Comparison of ENCODE assay signal across 8 cellular contexts in the genomic region with DNA sequence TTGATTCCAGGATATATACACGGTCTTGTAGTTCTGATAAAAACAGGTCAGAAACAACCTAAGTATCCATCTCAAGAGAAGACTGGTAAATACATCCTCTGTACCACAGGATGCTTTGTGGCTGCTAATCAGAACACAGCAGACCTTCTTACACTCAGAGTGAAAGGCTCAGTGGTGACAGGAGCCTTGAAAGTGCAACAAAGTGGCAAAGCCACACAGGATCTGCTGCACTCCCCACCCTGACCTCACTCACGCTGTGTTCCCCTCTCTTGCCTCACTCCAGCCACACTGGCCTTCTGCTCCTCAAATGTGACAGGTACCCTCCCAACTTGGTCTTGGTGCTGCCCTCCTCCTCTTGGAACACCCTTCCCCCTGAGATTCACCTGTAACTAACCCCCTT.
A peak's percentile ranks its signal among the peaks of the same experiment; 100 is the strongest.
DNase-seq lines count a peak whose midpoint lies in the region; ATAC-seq and TF ChIP-seq lines count a peak whose summit lies in the region.

No MANE protein-coding gene starts in this region.

- H3K9me3 ChIP-seq in upper lobe of right lung (no peaks in the 10 kb centered on the region), SJCRH30 (replicated peaks) (no peaks in the 10 kb centered on the region)

- intact Hi-C loops in upper lobe of right lung (cut with DNase I): no loop called here

- H3K4me3 ChIP-seq in upper lobe of right lung (no peak overlapping the region), SJCRH30 (no peak overlapping the region)

- H3K4me1 Mint-ChIP-seq in activated naive CD4-positive, alpha-beta T cell treated with anti-CD3 and anti-CD28 coated beads, Interleukin-2, amount 50 U/mL, for 24 hours: peaks cover 40% of the 10 kb centered on the region
- H3K4me1 Mint-ChIP-seq in chondrocyte (ENCODE audit: low read depth): no peaks in the 10 kb centered on the region

- peak overlapping the region; percentile 25 for H3K27ac Mint-ChIP-seq in activated naive CD4-positive, alpha-beta T cell treated with anti-CD3 and anti-CD28 coated beads, Interleukin-2, amount 50 U/mL, for 24 hours
- H3K27ac Mint-ChIP-seq in chondrocyte (ENCODE audit: unreplicated experiment): no peak overlapping the region

- peak; percentile 15 for DNase-seq in activated naive CD4-positive, alpha-beta T cell treated with Interleukin-2 at 50 U/mL for 16 hours
- no peak for DNase-seq in activated naive CD4-positive, alpha-beta T cell (lab: John Stamatoyannopoulos, UW)
- DNase-seq in upper lobe of right lung (no peak), NCI-H1105 treated with DMSO at 0.1 percent for 48 hours (lab: John Stamatoyannopoulos, UW) (no peak), chondrocyte (ENCODE audit: low spot score) (no peak), SJCRH30 (no peak)

- peak overlapping the region; percentile 8 for H3K4me3 Mint-ChIP-seq in activated naive CD4-positive, alpha-beta T cell treated with anti-CD3 and anti-CD28 coated beads, Interleukin-2, amount 50 U/mL, for 24 hours
- no peak overlapping the region for H3K4me3 Mint-ChIP-seq in chondrocyte (ENCODE audit: unreplicated experiment)

- TF ChIP-seq CTCF in upper lobe of right lung (IDR thresholded peaks at IDR 0.05): no peak
- TF ChIP-seq CTCF in chondrocyte (IDR thresholded peaks at IDR 0.05): no peak

- no peaks in the 10 kb centered on the region for H3K4me1 ChIP-seq in upper lobe of right lung
- no peaks in the 10 kb centered on the region for H3K4me1 ChIP-seq in SJCRH30

- no peaks in the 10 kb centered on the region for H3K36me3 Mint-ChIP-seq in activated naive CD4-positive, alpha-beta T cell treated with anti-CD3 and anti-CD28 coated beads, Interleukin-2, amount 50 U/mL, for 24 hours
- no peaks in the 10 kb centered on the region for H3K36me3 Mint-ChIP-seq in chondrocyte (ENCODE audit: low read depth)

- H3K9me3 Mint-ChIP-seq in activated naive CD4-positive, alpha-beta T cell treated with anti-CD3 and anti-CD28 coated beads, Interleukin-2, amount 50 U/mL, for 24 hours: no peaks in the 10 kb centered on the region
- no peaks in the 10 kb centered on the region for H3K9me3 Mint-ChIP-seq in chondrocyte (ENCODE audit: low read depth)

- H3K27me3 ChIP-seq in upper lobe of right lung (no peaks in the 10 kb centered on the region), SJCRH30 (no peaks in the 10 kb centered on the region)

- H3K27ac ChIP-seq in upper lobe of right lung (no peak overlapping the region), SJCRH30 (no peak overlapping the region)

- no peaks in the 10 kb centered on the region for H3K27me3 Mint-ChIP-seq in activated naive CD4-positive, alpha-beta T cell treated with anti-CD3 and anti-CD28 coated beads, Interleukin-2, amount 50 U/mL, for 24 hours
- no peaks in the 10 kb centered on the region for H3K27me3 Mint-ChIP-seq in chondrocyte (ENCODE audit: low read depth)

- peak; percentile 92 for ATAC-seq in HG03280 (IDR thresholded peaks at IDR 0.05; ENCODE audit: unreplicated experiment)
- ATAC-seq in upper lobe of right lung: peak; percentile 57

- H3K36me3 ChIP-seq in upper lobe of right lung: no peaks in the 10 kb centered on the region
- no peaks in the 10 kb centered on the region for H3K36me3 ChIP-seq in SJCRH30
